Comparison of ENCODE assay signal across 1 cellular context in the genomic region with DNA sequence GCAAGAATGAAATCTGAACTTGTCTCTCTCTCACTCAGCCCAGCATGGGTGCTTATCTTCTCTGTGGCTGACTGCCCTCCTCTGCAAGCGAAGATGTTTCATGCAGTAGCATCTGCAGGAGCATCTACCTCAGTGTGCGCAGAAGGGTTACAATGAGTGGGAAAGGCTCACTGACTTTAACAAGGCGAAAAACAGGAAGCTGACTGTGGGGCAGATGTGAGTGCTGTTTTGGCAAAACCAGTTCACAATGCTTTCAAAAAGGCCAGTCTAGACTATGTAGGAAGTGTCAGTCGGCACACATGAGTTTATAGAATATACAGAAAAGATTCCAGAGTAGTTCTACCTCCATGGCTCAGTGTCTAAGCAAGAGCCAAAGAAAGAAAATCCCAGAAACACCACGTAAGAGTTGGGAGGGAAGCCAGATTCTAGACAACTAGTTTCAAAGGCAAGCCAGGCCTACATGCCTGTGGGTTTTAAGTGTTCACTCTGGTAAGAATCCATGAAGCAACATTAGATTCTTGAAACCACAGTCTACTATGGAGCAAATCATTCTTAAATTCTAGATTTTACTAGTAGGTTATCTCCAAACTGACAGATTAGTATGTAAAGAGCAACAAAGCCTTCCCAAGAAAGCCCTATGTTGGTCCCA.
TF ChIP-seq lines count a peak whose summit lies in the region.

No MANE protein-coding gene starts in this region.

TF ChIP-seq in GM23338, 12 proteins besides CTCF, POLR2A, EP300 and RAD21 (continued from another document):
- TF ChIP-seq, protein P1, sequence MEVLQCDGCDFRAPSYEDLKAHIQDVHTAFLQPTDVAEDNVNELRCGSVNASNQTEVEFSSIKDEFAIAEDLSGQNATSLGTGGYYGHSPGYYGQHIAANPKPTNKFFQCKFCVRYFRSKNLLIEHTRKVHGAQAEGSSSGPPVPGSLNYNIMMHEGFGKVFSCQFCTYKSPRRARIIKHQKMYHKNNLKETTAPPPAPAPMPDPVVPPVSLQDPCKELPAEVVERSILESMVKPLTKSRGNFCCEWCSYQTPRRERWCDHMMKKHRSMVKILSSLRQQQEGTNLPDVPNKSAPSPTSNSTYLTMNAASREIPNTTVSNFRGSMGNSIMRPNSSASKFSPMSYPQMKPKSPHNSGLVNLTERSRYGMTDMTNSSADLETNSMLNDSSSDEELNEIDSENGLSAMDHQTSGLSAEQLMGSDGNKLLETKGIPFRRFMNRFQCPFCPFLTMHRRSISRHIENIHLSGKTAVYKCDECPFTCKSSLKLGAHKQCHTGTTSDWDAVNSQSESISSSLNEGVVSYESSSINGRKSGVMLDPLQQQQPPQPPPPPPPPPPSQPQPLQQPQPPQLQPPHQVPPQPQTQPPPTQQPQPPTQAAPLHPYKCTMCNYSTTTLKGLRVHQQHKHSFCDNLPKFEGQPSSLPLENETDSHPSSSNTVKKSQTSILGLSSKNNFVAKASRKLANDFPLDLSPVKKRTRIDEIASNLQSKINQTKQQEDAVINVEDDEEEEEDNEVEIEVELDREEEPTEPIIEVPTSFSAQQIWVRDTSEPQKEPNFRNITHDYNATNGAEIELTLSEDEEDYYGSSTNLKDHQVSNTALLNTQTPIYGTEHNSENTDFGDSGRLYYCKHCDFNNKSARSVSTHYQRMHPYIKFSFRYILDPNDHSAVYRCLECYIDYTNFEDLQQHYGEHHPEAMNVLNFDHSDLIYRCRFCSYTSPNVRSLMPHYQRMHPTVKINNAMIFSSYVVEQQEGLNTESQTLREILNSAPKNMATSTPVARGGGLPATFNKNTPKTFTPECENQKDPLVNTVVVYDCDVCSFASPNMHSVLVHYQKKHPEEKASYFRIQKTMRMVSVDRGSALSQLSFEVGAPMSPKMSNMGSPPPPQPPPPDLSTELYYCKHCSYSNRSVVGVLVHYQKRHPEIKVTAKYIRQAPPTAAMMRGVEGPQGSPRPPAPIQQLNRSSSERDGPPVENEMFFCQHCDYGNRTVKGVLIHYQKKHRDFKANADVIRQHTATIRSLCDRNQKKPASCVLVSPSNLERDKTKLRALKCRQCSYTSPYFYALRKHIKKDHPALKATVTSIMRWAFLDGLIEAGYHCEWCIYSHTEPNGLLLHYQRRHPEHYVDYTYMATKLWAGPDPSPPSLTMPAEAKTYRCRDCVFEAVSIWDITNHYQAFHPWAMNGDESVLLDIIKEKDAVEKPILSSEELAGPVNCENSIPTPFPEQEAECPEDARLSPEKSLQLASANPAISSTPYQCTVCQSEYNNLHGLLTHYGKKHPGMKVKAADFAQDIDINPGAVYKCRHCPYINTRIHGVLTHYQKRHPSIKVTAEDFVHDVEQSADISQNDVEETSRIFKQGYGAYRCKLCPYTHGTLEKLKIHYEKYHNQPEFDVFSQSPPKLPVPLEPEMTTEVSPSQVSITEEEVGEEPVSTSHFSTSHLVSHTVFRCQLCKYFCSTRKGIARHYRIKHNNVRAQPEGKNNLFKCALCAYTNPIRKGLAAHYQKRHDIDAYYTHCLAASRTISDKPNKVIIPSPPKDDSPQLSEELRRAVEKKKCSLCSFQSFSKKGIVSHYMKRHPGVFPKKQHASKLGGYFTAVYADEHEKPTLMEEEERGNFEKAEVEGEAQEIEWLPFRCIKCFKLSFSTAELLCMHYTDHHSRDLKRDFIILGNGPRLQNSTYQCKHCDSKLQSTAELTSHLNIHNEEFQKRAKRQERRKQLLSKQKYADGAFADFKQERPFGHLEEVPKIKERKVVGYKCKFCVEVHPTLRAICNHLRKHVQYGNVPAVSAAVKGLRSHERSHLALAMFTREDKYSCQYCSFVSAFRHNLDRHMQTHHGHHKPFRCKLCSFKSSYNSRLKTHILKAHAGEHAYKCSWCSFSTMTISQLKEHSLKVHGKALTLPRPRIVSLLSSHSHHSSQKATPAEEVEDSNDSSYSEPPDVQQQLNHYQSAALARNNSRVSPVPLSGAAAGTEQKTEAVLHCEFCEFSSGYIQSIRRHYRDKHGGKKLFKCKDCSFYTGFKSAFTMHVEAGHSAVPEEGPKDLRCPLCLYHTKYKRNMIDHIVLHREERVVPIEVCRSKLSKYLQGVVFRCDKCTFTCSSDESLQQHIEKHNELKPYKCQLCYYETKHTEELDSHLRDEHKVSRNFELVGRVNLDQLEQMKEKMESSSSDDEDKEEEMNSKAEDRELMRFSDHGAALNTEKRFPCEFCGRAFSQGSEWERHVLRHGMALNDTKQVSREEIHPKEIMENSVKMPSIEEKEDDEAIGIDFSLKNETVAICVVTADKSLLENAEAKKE (CRISPR knock-in tag; IDR thresholded peaks at IDR 0.05) = no peak
- TF ChIP-seq, protein P2, sequence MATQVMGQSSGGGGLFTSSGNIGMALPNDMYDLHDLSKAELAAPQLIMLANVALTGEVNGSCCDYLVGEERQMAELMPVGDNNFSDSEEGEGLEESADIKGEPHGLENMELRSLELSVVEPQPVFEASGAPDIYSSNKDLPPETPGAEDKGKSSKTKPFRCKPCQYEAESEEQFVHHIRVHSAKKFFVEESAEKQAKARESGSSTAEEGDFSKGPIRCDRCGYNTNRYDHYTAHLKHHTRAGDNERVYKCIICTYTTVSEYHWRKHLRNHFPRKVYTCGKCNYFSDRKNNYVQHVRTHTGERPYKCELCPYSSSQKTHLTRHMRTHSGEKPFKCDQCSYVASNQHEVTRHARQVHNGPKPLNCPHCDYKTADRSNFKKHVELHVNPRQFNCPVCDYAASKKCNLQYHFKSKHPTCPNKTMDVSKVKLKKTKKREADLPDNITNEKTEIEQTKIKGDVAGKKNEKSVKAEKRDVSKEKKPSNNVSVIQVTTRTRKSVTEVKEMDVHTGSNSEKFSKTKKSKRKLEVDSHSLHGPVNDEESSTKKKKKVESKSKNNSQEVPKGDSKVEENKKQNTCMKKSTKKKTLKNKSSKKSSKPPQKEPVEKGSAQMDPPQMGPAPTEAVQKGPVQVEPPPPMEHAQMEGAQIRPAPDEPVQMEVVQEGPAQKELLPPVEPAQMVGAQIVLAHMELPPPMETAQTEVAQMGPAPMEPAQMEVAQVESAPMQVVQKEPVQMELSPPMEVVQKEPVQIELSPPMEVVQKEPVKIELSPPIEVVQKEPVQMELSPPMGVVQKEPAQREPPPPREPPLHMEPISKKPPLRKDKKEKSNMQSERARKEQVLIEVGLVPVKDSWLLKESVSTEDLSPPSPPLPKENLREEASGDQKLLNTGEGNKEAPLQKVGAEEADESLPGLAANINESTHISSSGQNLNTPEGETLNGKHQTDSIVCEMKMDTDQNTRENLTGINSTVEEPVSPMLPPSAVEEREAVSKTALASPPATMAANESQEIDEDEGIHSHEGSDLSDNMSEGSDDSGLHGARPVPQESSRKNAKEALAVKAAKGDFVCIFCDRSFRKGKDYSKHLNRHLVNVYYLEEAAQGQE (IDR thresholded peaks at IDR 0.05; ENCODE audit: unreplicated experiment) = no peak
- no peak for TF ChIP-seq ZNF331 (CRISPR knock-in tag; IDR thresholded peaks at IDR 0.05; ENCODE audit: low read depth)
